Comparison of ENCODE assay signal across 26 cellular contexts in the genomic region with DNA sequence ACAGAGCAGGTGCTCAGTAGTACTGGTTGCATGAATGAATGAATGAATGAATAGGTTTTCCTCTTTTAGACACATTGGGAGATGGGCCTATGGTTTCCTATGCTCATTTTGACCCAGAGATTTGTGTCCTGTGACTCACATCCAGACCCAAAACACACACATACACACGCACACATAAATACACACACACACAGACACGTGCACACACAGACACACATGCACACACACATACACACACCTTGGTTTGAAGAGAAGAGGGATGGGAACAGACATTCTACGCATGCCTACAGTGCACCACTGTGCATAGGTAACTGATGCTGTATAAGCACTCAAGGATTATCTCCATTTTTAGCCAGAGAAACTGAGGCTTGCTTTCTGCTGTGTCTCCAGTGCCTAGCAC. TPM values are rescaled to one million over a fixed set of nuclear protein-coding genes. Genes with fewer than 3 reads are reported as not detected.
DNase-seq lines count a peak whose midpoint lies in the region; ATAC-seq and TF ChIP-seq lines count a peak whose summit lies in the region.
"Had no signal": no experiment of that assay in that cellular context is flagged by ENCODE, and none has a peak within 500 bp of the region (broad histone marks: within the 10 kb centered on the region; RNA-seq: fewer than 3 reads in every experiment).

No MANE protein-coding gene starts in this region.

- H3K36me3 ChIP-seq in cardiac muscle cell: no peaks in the 10 kb centered on the region
- H3K36me3 ChIP-seq in trophoblast cell (ENCODE audit: control insufficient read depth in 1 of 2, insufficient read depth in 2 of 2, low read length in 2 of 2): no peaks in the 10 kb centered on the region
- H3K36me3 ChIP-seq: thyroid gland had no signal

- no peak overlapping the region for H4K8ac ChIP-seq in trophoblast cell (ENCODE audit: low read depth, low read length)

- WGBS in trophoblast cell (ENCODE audit: extremely low coverage, insufficient coverage, insufficient read length): no CpG with 5 or more reads among the region's 3 CpGs

- no peak overlapping the region for H3K9ac ChIP-seq in trophoblast cell (ENCODE audit: low read length)
- H3K9ac ChIP-seq: KMS-11 had no signal

- no peak overlapping the region for H2BK12ac ChIP-seq in trophoblast cell (ENCODE audit: low read length)

- H4K91ac ChIP-seq in trophoblast cell (ENCODE audit: low read depth, low read length): peak overlapping the region; percentile 9

- no peak overlapping the region for H3K23ac ChIP-seq in trophoblast cell (ENCODE audit: low read length)

- H4K12ac ChIP-seq in trophoblast cell (ENCODE audit: low read depth, low read length): no peak overlapping the region

- H3K4ac ChIP-seq in trophoblast cell (ENCODE audit: low read depth, low read length): no peak overlapping the region

- no peak overlapping the region for H2BK5ac ChIP-seq in trophoblast cell (ENCODE audit: low read depth, low read length, poor library complexity)

- peaks cover 73% of the 10 kb centered on the region for H3K4me1 ChIP-seq in cardiac muscle cell (ENCODE audit: low read depth)
- H3K4me1 ChIP-seq in trophoblast cell (ENCODE audit: control insufficient read depth in 1 of 2, insufficient read depth in 2 of 2, low read length in 2 of 2): peaks cover 29 to 46% of the 10 kb centered on the region in 2 experiments

- intact Hi-C loops in left ventricle myocardium superior (cut with micrococcal nuclease): no loop called here

- H3K79me2 ChIP-seq in trophoblast cell (ENCODE audit: control insufficient read depth, insufficient read depth, low read length, poor library complexity): peaks cover 16% of the 10 kb centered on the region

- peak overlapping the region; percentile 32 for H3K4me3 Mint-ChIP-seq in type B pancreatic cell
- H3K4me3 Mint-ChIP-seq: CD4-positive, alpha-beta memory T cell; HFFc6 had no signal

- H3K4me1 Mint-ChIP-seq in type B pancreatic cell (ENCODE audit: unreplicated experiment): peaks cover 23% of the 10 kb centered on the region

- H3K4me2 ChIP-seq in trophoblast cell (ENCODE audit: low read length): peak overlapping the region; percentile 47
- H3K4me2 ChIP-seq: KMS-11 had no signal

- no peak overlapping the region for H2AK5ac ChIP-seq in trophoblast cell (ENCODE audit: low read length)

- H3K18ac ChIP-seq in trophoblast cell (ENCODE audit: low read length): peak overlapping the region; percentile 49

- DNase-seq in cardiac muscle cell (ENCODE audit: low read depth in 1 of 2, low spot score in 1 of 2) (no peak), left ventricle myocardium superior (no peak), coronary artery (ENCODE audit: low spot score) (no peak), trophoblast cell (no peak), type B pancreatic cell (ENCODE audit: extremely low spot score, unreplicated experiment) (no peak), inferior parietal cortex (ENCODE audit: extremely low spot score) (no peak), kidney glomerular epithelial cell (lab: John Stamatoyannopoulos, UW) (no peak)
- no peak for DNase-seq in effector CD8-positive, alpha-beta T cell (lab: John Stamatoyannopoulos, UW)
- DNase-seq: activated CD4-positive, alpha-beta T cell treated with anti-CD3 and anti-CD28 coated beads, Interleukin-2, amount 50 U/mL, for 48 hours; activated CD8-positive, alpha-beta memory T cell treated with anti-CD3 and anti-CD28 coated beads, Interleukin-2, amount 50 U/mL, for 4 hours; CD4-positive, alpha-beta memory T cell; DMS 273 treated with DMSO at 0.1 percent for 48 hours; effector memory CD4-positive, alpha-beta T cell; HFFc6; kidney; NCI-H1436; NCI-H2107; occipital lobe; retina; SHP77 treated with DMSO at 0.1 percent for 48 hours; stimulated activated naive CD4-positive, alpha-beta T cell treated with Interleukin-2 at 50 U/mL for 16 hours; thyroid gland had no signal

- H3K27ac ChIP-seq in cardiac muscle cell: peak overlapping the region; percentile 99
- H3K27ac ChIP-seq in coronary artery: peak overlapping the region; percentile 84 to 96
- peak overlapping the region; percentile 87 for H3K27ac ChIP-seq in trophoblast cell (ENCODE audit: low read depth, low read length)
- H3K27ac ChIP-seq: 22Rv1, KMS-11, thyroid gland had no signal

- no peaks in the 10 kb centered on the region for H3K9me3 Mint-ChIP-seq in type B pancreatic cell
- H3K9me3 Mint-ChIP-seq: activated naive CD4-positive, alpha-beta T cell treated with anti-CD3 and anti-CD28 coated beads, Interleukin-2, amount 50 U/mL, for 72 hours; activated T-helper 2 cell treated with anti-CD3 and anti-CD28 coated beads, Interferon-gamma antibody, Interleukin-2, Interleukin-4, amounts not matched to agents 10 μg/mL and 5 μg/mL and 100 μg/mL, durations not matched to agents 14 hours and 24 hours and 36 hours; CD4-positive, alpha-beta memory T cell; HFFc6 had no signal

- peaks cover 3% of the 10 kb centered on the region for H3K27me3 Mint-ChIP-seq in type B pancreatic cell

- H3K36me3 Mint-ChIP-seq in type B pancreatic cell: no peaks in the 10 kb centered on the region

- peaks cover 42% of the 10 kb centered on the region for H3K79me1 ChIP-seq in trophoblast cell (ENCODE audit: low read length)

- H3K9me3 ChIP-seq in cardiac muscle cell (ENCODE audit: low read depth) (no peaks in the 10 kb centered on the region), trophoblast cell (ENCODE audit: insufficient read depth, low read depth, low read length) (no peaks in the 10 kb centered on the region)
- H3K9me3 ChIP-seq: thyroid gland had no signal

- no peak for TF ChIP-seq CTCF in cardiac muscle cell (IDR thresholded peaks at IDR 0.05; ENCODE audit: low read depth, low read length)
- no peak for TF ChIP-seq CTCF in coronary artery (IDR thresholded peaks at IDR 0.05)
- no peak for TF ChIP-seq CTCF in type B pancreatic cell (conservative IDR thresholded peaks at IDR 0.05)

- ATAC-seq in left ventricle myocardium superior: no peak
- ATAC-seq: activated naive CD4-positive, alpha-beta T cell treated with anti-CD3 and anti-CD28 coated beads, Interleukin-2, amount 50 U/mL, for 72 hours had no signal

- H2BK120ac ChIP-seq in trophoblast cell (ENCODE audit: insufficient read depth, low read length, poor library complexity): no peak overlapping the region

- peak overlapping the region; percentile 26 for H3K4me3 ChIP-seq in cardiac muscle cell
- H3K4me3 ChIP-seq in coronary artery: peak overlapping the region; percentile 87
- H3K4me3 ChIP-seq in trophoblast cell (ENCODE audit: low read depth, low read length): no peak overlapping the region
- H3K4me3 ChIP-seq: thyroid gland had no signal

- H2AFZ ChIP-seq in trophoblast cell (ENCODE audit: insufficient read depth, low read length, poor library complexity): no peak overlapping the region

- H3K27me3 ChIP-seq in cardiac muscle cell (no peaks in the 10 kb centered on the region), trophoblast cell (ENCODE audit: insufficient read depth, low read length) (no peaks in the 10 kb centered on the region)
- H3K27me3 ChIP-seq: thyroid gland had no signal

- H3K27ac Mint-ChIP-seq in type B pancreatic cell: peak overlapping the region; percentile 17
- H3K27ac Mint-ChIP-seq: activated naive CD4-positive, alpha-beta T cell treated with anti-CD3 and anti-CD28 coated beads, Interleukin-2, amount 50 U/mL, for 72 hours; activated T-helper 2 cell treated with anti-CD3 and anti-CD28 coated beads, Interferon-gamma antibody, Interleukin-2, Interleukin-4, amounts not matched to agents 10 μg/mL and 5 μg/mL and 100 μg/mL, durations not matched to agents 14 hours and 24 hours and 36 hours; HFFc6 had no signal

- peak overlapping the region; percentile 64 for H3K14ac ChIP-seq in trophoblast cell (ENCODE audit: low read length)

RNA-seq across cellular contexts. Expression of gene JPH2, which starts 4.1 kb away (rescaled TPM):
- 154 and 205 TPM in 2 replicates for total RNA-seq in cardiac muscle cell
- 97.2 and 142 TPM in 2 replicates for polyA plus RNA-seq in cardiac muscle cell
- total RNA-seq in left ventricle myocardium superior: 182 TPM
- polyA plus RNA-seq in trophoblast cell (2013): 13.7 and 14.2 TPM in 2 replicates
- total RNA-seq in type B pancreatic cell (ENCODE audit: low replicate concordance): 4.9 and 17.3 TPM in 2 replicates
- total RNA-seq: activated T-helper 2 cell treated with anti-CD3 and anti-CD28 coated beads, Interferon-gamma antibody, Interleukin-2, Interleukin-4, amounts not matched to agents 10 μg/mL and 5 μg/mL and 100 μg/mL, durations not matched to agents 14 hours and 24 hours and 36 hours; CD4-positive, alpha-beta memory T cell had no signal
- polyA plus RNA-seq: CD4-positive, alpha-beta memory T cell had no signal

RNA-seq across cellular contexts. Expression of gene OSER1, which starts 27.7 kb away (rescaled TPM):
- total RNA-seq in cardiac muscle cell (28.5 and 28.6 TPM in 2 replicates), left ventricle myocardium superior (35.2 TPM), type B pancreatic cell (ENCODE audit: low replicate concordance) (31.1 and 38.4 TPM in 2 replicates)
- 35.2 and 41.4 TPM in 2 replicates for polyA plus RNA-seq in cardiac muscle cell
- polyA plus RNA-seq in trophoblast cell (2013): 61.8 and 64.9 TPM in 2 replicates
